ENCODE assay signal across 21 cellular contexts in genomic region chr11:98207086-98207485, GRCh38.
"Had no signal": no experiment of that assay in that cellular context is flagged by ENCODE, and none has a peak within 500 bp of the region (broad histone marks: within the 10 kb centered on the region; RNA-seq: fewer than 3 reads in every experiment).

No MANE protein-coding gene starts in this region.

- H3K4me3 ChIP-seq: left ventricle myocardium inferior, mucosa of descending colon, right atrium auricular region, right lobe of liver, skin epidermis, suprapubic skin, thoracic aorta, tibial artery, vagina had no signal

- DNase-seq: hippocampal formation; left ventricle myocardium inferior; midbrain; mucosa of descending colon; naive thymus-derived CD4-positive, alpha-beta T cell; nucleus accumbens; right lobe of liver; stimulated activated CD4-positive, alpha-beta T cell treated with anti-CD3 and anti-CD28 coated beads, Interleukin-12 subunit alpha, Interleukin-12 subunit beta, amount 100 ng/mL, for 4 hours; stimulated activated CD4-positive, alpha-beta T cell treated with anti-CD3 and anti-CD28 coated beads, Interleukin-15, amount 100 ng/mL, for 24 hours; stimulated activated CD4-positive, alpha-beta T cell treated with anti-CD3 and anti-CD28 coated beads, Interleukin-2, amount 100 ng/mL, for 24 hours; stimulated activated CD4-positive, alpha-beta T cell treated with anti-CD3 and anti-CD28 coated beads, Interleukin-4, amount 100 ng/mL, for 1 hour; stimulated activated naive CD4-positive, alpha-beta T cell; tibial artery; trophoblast cell had no signal

- H2AFZ ChIP-seq: parathyroid adenoma had no signal

- H3K36me3 ChIP-seq: left ventricle myocardium inferior, right atrium auricular region, right lobe of liver, suprapubic skin, thoracic aorta, tibial artery, vagina had no signal

- H3K27ac ChIP-seq: left ventricle myocardium inferior, parathyroid adenoma, right atrium auricular region, right lobe of liver, skin epidermis, suprapubic skin, thoracic aorta, tibial artery, vagina had no signal

- H3K4me1 ChIP-seq: left ventricle myocardium inferior, parathyroid adenoma, right atrium auricular region, right lobe of liver, suprapubic skin, tibial artery, vagina had no signal

- H3K79me2 ChIP-seq: parathyroid adenoma had no signal

- H3K9me3 ChIP-seq: right atrium auricular region, right lobe of liver, thoracic aorta, vagina had no signal

- ATAC-seq: mucosa of descending colon; naive thymus-derived CD4-positive, alpha-beta T cell; natural killer cell treated with Interleukin-12 subunit alpha and Interleukin-12 subunit beta and Interleukin-15 and Interleukin-18, amount 100 ng/mL, for 72 hours had no signal

- H3K27me3 ChIP-seq: right atrium auricular region, right lobe of liver, suprapubic skin, tibial artery, vagina had no signal

- H3K9ac ChIP-seq: parathyroid adenoma had no signal
